9 cellular contexts compared by ENCODE assay signal in genomic region chr6:104705095-104705707, GRCh38.
DNase-seq lines count a peak whose midpoint lies in the region; ATAC-seq, FAIRE-seq and TF ChIP-seq lines count a peak whose summit lies in the region.
"Had no signal": no experiment of that assay in that cellular context is flagged by ENCODE, and none has a peak within 500 bp of the region (broad histone marks: within the 10 kb centered on the region; RNA-seq: fewer than 3 reads in every experiment).

No MANE protein-coding gene starts in this region.

- H2AFZ ChIP-seq in GM12878 (ENCODE audit: control insufficient read depth, low read depth, low read length), result no peak overlapping the region

- in situ Hi-C loops in GM12878 (cut with MboI), result no loop called here

- H3K4me1 ChIP-seq in GM12878 (ENCODE audit: control insufficient read depth, insufficient read depth, low read length), result no peaks in the 10 kb centered on the region

- H3K9ac ChIP-seq in GM12878 (ENCODE audit: control insufficient read depth, insufficient read depth, low read length), result no peak overlapping the region

- TF ChIP-seq EP300 in GM12878 (IDR thresholded peaks at IDR 0.05; ENCODE audit: borderline replicate concordance in 1 of 2, control insufficient read depth in 1 of 2, low read depth in 2 of 2, low read length in 2 of 2), result no peak

- ATAC-seq in GM12878 (no peak), GM19455 (IDR thresholded peaks at IDR 0.05; ENCODE audit: unreplicated experiment) (no peak)

- no peak overlapping the region for H3K4me3 Mint-ChIP-seq in mesothelial cell of epicardium

- H3K4me3 ChIP-seq in GM12878, result no peak overlapping the region

- SMC1A ChIA-PET in GM12878 (lab: Charles Lee; ENCODE audit: uncharacterized antibody, unreplicated experiment), result interaction anchor here (1.5 kb wide), 1 partner anchor 55 kb away, joined by 3 read pairs; no protein-coding TSS in a partner anchor

- H3K9me3 Mint-ChIP-seq in mesothelial cell of epicardium, result peaks cover 17% of the 10 kb centered on the region

- no peak for TF ChIP-seq RAD21 in GM12878 (IDR thresholded peaks at IDR 0.05; ENCODE audit: insufficient read depth, low read depth, low read length)

- peak; percentile 67 for FAIRE-seq in GM12892 (lab: Jason Lieb, UNC)
- FAIRE-seq in GM12878 (lab: Jason Lieb, UNC), result no peak
- FAIRE-seq: frontal cortex had no signal

- CTCF ChIA-PET in GM12878 (lab: Yijun Ruan, JAX), result interaction anchor here (1.2 to 1.4 kb wide), 3 partner anchors 21 to 193 kb away, joined by 3 to 5 read pairs (median 3); no protein-coding TSS in a partner anchor

- intact Hi-C loops in GM12878 (cut with micrococcal nuclease; ENCODE audit: unreplicated experiment), result no loop called here

- H3K79me2 ChIP-seq in GM12878 (ENCODE audit: control insufficient read depth, insufficient read depth, low read length), result no peaks in the 10 kb centered on the region

- 13% methylated on average over 8 of the region's 8 CpGs for WGBS in GM12878 (ENCODE audit: insufficient coverage, insufficient replicate concordance, low lambda C conversion rate, missing lambda C conversion rate)

- DNase-seq in GM12892 (ENCODE audit: insufficient read length), result no peak
- DNase-seq in GM12878 (ENCODE audit: low read depth, low spot score), result no peak
- DNase-seq in mesothelial cell of epicardium (ENCODE audit: low spot score in 2 of 2, unreplicated experiment in 2 of 2), result no peak
- no peak for DNase-seq in NCI-H1417 treated with DMSO at 0.1 percent for 48 hours (lab: John Stamatoyannopoulos, UW)
- no peak for DNase-seq in NCI-H146 treated with DMSO at 0.1 percent for 48 hours (lab: John Stamatoyannopoulos, UW; ENCODE audit: unreplicated experiment)
- no peak for DNase-seq in NCI-H1417 (lab: John Stamatoyannopoulos, UW)

- no peaks in the 10 kb centered on the region for H3K9me3 ChIP-seq in GM12878 (replicated peaks; ENCODE audit: control insufficient read depth, insufficient read depth, low read length)

- no peaks in the 10 kb centered on the region for H4K20me1 ChIP-seq in GM12878 (ENCODE audit: control insufficient read depth, insufficient read depth)

- TF ChIP-seq POLR2A in GM12892 (IDR thresholded peaks at IDR 0.05; ENCODE audit: low read depth, low read length) (no peak), GM12878 (IDR thresholded peaks at IDR 0.05; ENCODE audit: low read depth, low read length) (no peak)

- peaks cover 6% of the 10 kb centered on the region for H3K36me3 Mint-ChIP-seq in mesothelial cell of epicardium

- no TSS peak for BruUV-seq in GM12878 (replicated peaks; lab: Mats Ljungman, UMichigan)

- no peak for TF ChIP-seq CTCF in GM12878 (IDR thresholded peaks at IDR 0.05 in 2 of 3, conservative IDR thresholded peaks at IDR 0.05 in 1 of 3; ENCODE audit: control insufficient read depth in 2 of 3, extremely low read depth in 1 of 3, insufficient read depth in 1 of 3, low read depth in 3 of 3, low read length in 3 of 3)
- no peak for TF ChIP-seq CTCF in mesothelial cell of epicardium (IDR thresholded peaks at IDR 0.05; ENCODE audit: unreplicated experiment)

- no peak overlapping the region for H3K4me2 ChIP-seq in GM12878 (ENCODE audit: control insufficient read depth, insufficient read depth)

- RAD21 ChIA-PET in GM12878 (lab: Charles Lee; ENCODE audit: unreplicated experiment), result no interaction called here

- H3K27ac Mint-ChIP-seq in mesothelial cell of epicardium, result peak overlapping the region; percentile 51

- POLR2A ChIA-PET in GM12878 (lab: Charles Lee), result no interaction called here

- peaks cover 30% of the 10 kb centered on the region for H3K4me1 Mint-ChIP-seq in mesothelial cell of epicardium

- no peaks in the 10 kb centered on the region for H3K27me3 ChIP-seq in GM12878 (replicated peaks in 1 of 2; ENCODE audit: control insufficient read depth in 2 of 2, insufficient read depth in 2 of 2, low read length in 1 of 2)

- no peak overlapping the region for H3K27ac ChIP-seq in GM12878 (ENCODE audit: control insufficient read depth, insufficient read depth)

- no peaks in the 10 kb centered on the region for H3K27me3 Mint-ChIP-seq in mesothelial cell of epicardium (ENCODE audit: low read depth)

- H3K36me3 ChIP-seq in GM12878 (ENCODE audit: control insufficient read depth in 2 of 2, insufficient read depth in 2 of 2, low read length in 1 of 2), result no peaks in the 10 kb centered on the region

TF ChIP-seq in PFSK-1, 5 proteins besides CTCF, POLR2A, EP300 and RAD21:
- TF ChIP-seq TAF1 (IDR thresholded peaks at IDR 0.05; ENCODE audit: borderline replicate concordance, insufficient read depth, low read length), result 0 out of 2 replicates have a peak, but pooled peaks have one; percentile 37
- TF ChIP-seq, protein P1, sequence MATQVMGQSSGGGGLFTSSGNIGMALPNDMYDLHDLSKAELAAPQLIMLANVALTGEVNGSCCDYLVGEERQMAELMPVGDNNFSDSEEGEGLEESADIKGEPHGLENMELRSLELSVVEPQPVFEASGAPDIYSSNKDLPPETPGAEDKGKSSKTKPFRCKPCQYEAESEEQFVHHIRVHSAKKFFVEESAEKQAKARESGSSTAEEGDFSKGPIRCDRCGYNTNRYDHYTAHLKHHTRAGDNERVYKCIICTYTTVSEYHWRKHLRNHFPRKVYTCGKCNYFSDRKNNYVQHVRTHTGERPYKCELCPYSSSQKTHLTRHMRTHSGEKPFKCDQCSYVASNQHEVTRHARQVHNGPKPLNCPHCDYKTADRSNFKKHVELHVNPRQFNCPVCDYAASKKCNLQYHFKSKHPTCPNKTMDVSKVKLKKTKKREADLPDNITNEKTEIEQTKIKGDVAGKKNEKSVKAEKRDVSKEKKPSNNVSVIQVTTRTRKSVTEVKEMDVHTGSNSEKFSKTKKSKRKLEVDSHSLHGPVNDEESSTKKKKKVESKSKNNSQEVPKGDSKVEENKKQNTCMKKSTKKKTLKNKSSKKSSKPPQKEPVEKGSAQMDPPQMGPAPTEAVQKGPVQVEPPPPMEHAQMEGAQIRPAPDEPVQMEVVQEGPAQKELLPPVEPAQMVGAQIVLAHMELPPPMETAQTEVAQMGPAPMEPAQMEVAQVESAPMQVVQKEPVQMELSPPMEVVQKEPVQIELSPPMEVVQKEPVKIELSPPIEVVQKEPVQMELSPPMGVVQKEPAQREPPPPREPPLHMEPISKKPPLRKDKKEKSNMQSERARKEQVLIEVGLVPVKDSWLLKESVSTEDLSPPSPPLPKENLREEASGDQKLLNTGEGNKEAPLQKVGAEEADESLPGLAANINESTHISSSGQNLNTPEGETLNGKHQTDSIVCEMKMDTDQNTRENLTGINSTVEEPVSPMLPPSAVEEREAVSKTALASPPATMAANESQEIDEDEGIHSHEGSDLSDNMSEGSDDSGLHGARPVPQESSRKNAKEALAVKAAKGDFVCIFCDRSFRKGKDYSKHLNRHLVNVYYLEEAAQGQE (IDR thresholded peaks at IDR 0.05; ENCODE audit: insufficient read depth in 1 of 2, low read depth in 2 of 2, low read length in 2 of 2), result peak in 1 of 2 experiments; percentile 51; a peak in 1 of 4 replicates
- peak; percentile 84; the same call in 1 of the 2 replicates for TF ChIP-seq SIN3A (IDR thresholded peaks at IDR 0.05; ENCODE audit: borderline replicate concordance, insufficient read depth, low read length)
- TF ChIP-seq POLR2AphosphoS5 (IDR thresholded peaks at IDR 0.05; ENCODE audit: low read depth, low read length), result no peak
- no peak for TF ChIP-seq FOXP2 (optimal IDR thresholded peaks at IDR 0.05; ENCODE audit: borderline replicate concordance, extremely low read depth, extremely low read length, insufficient read depth)
TF ChIP-seq in PFSK-1: peak in this region for 3.

TF ChIP-seq in GM12878, 131 proteins besides CTCF, POLR2A, EP300 and RAD21:
- no peak for TF ChIP-seq SP1 (IDR thresholded peaks at IDR 0.05; ENCODE audit: low read depth, low read length)
- peak in 1 of 2 experiments; percentile 26; a peak in 1 of 4 replicates for TF ChIP-seq ETV6 (conservative IDR thresholded peaks at IDR 0.05 in 1 of 2, IDR thresholded peaks at IDR 0.05 in 1 of 2; ENCODE audit: borderline replicate concordance in 1 of 2, low read depth in 1 of 2)
- peak; percentile 63 for TF ChIP-seq RUNX3 (IDR thresholded peaks at IDR 0.05; ENCODE audit: low read length)
